ENCODE assay signal across 1 cellular context in the genomic region with DNA sequence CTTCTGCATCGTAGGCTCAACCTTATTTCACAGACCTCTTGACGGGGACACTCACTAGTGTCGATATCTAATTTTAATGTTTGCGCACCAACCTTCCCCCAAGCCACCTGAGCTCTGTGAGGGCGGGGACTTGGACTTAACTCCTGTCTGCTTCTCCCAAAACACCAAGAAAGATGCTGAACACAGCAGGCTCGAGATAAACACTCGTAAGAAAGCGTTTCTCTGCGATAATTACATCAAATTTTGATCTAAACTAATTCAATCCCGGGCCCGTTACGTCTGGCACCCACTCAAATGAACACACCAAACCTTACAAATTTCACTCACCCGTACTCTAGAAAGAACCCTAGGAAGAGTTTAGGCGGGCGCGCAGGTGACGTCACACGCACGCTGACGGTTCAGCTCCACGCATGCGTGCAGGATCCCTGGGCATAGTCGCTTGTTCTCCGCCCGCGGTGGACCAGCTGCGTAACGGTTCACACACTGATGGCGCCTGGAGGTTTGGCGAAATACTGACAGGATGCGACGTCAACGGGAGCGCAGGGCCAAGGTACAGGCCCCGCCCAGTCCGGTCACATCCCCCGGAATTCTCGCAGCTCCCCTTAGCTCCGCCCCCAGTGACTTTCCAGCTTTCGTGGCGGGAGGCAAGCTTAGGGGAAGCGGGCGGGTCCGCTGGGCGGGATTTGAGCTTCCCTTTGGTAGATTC.
TF ChIP-seq lines count a peak whose summit lies in the region.

A gene with protein sequence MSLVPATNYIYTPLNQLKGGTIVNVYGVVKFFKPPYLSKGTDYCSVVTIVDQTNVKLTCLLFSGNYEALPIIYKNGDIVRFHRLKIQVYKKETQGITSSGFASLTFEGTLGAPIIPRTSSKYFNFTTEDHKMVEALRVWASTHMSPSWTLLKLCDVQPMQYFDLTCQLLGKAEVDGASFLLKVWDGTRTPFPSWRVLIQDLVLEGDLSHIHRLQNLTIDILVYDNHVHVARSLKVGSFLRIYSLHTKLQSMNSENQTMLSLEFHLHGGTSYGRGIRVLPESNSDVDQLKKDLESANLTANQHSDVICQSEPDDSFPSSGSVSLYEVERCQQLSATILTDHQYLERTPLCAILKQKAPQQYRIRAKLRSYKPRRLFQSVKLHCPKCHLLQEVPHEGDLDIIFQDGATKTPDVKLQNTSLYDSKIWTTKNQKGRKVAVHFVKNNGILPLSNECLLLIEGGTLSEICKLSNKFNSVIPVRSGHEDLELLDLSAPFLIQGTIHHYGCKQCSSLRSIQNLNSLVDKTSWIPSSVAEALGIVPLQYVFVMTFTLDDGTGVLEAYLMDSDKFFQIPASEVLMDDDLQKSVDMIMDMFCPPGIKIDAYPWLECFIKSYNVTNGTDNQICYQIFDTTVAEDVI (minus strand): TSS at position 359 of the 706 bp plus-strand sequence. CDS start 32,652 bp downstream, outside the sequence.

TF ChIP-seq in HCT116, 20 proteins besides CTCF, POLR2A, EP300 and RAD21 (continued from another document):
- TF ChIP-seq, protein P1, sequence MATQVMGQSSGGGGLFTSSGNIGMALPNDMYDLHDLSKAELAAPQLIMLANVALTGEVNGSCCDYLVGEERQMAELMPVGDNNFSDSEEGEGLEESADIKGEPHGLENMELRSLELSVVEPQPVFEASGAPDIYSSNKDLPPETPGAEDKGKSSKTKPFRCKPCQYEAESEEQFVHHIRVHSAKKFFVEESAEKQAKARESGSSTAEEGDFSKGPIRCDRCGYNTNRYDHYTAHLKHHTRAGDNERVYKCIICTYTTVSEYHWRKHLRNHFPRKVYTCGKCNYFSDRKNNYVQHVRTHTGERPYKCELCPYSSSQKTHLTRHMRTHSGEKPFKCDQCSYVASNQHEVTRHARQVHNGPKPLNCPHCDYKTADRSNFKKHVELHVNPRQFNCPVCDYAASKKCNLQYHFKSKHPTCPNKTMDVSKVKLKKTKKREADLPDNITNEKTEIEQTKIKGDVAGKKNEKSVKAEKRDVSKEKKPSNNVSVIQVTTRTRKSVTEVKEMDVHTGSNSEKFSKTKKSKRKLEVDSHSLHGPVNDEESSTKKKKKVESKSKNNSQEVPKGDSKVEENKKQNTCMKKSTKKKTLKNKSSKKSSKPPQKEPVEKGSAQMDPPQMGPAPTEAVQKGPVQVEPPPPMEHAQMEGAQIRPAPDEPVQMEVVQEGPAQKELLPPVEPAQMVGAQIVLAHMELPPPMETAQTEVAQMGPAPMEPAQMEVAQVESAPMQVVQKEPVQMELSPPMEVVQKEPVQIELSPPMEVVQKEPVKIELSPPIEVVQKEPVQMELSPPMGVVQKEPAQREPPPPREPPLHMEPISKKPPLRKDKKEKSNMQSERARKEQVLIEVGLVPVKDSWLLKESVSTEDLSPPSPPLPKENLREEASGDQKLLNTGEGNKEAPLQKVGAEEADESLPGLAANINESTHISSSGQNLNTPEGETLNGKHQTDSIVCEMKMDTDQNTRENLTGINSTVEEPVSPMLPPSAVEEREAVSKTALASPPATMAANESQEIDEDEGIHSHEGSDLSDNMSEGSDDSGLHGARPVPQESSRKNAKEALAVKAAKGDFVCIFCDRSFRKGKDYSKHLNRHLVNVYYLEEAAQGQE (IDR thresholded peaks at IDR 0.05; ENCODE audit: low read depth): no peak
- TF ChIP-seq EGR1 (IDR thresholded peaks at IDR 0.05; ENCODE audit: low read depth) (no peak; the same call in 1 of the 2 replicates), ZNF274 (IDR thresholded peaks at IDR 0.05; ENCODE audit: low read depth, low read length) (no peak), CBX3 (IDR thresholded peaks at IDR 0.05; ENCODE audit: low read depth) (peak; percentile 86), SIN3A (IDR thresholded peaks at IDR 0.05; ENCODE audit: low read depth) (0 out of 2 replicates have a peak, but pooled peaks have one; percentile 14), YY1 (IDR thresholded peaks at IDR 0.05; ENCODE audit: extremely low read depth, insufficient replicate concordance, low read depth, low read length) (peak; percentile 85), POLR2AphosphoS5 (IDR thresholded peaks at IDR 0.05; ENCODE audit: low read depth, low read length) (peak; percentile 93), FOSL1 (IDR thresholded peaks at IDR 0.05; ENCODE audit: low read depth) (no peak)
- TF ChIP-seq, protein P2, sequence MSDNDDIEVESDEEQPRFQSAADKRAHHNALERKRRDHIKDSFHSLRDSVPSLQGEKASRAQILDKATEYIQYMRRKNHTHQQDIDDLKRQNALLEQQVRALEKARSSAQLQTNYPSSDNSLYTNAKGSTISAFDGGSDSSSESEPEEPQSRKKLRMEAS (IDR thresholded peaks at IDR 0.05): peak; percentile 97
